In genomic region chr1:19596719-19597462, GRCh38 we compare ENCODE assay signal across 8 cellular contexts. TPM values are rescaled to one million over a fixed set of nuclear protein-coding genes. Genes with fewer than 3 reads are reported as not detected.
DNase-seq lines count a peak whose midpoint lies in the region; ATAC-seq lines count a peak whose summit lies in the region.

No MANE protein-coding gene starts in this region.

- H3K9me3 ChIP-seq in mononuclear cell (ENCODE audit: low read depth, low read length) = no peaks in the 10 kb centered on the region

- peaks cover 2% of the 10 kb centered on the region for H3K36me3 Mint-ChIP-seq in IgD-negative memory B cell

- H3K9me3 Mint-ChIP-seq in IgD-negative memory B cell = no peaks in the 10 kb centered on the region

- peak overlapping the region; percentile 96 to 100 (median 100) for H3K27ac Mint-ChIP-seq in IgD-negative memory B cell

- DNase-seq in DMS153 (lab: John Stamatoyannopoulos, UW) (peak; percentile 95), OCI-M1 (lab: John Stamatoyannopoulos, UW) (peak; percentile 98), activated T-cell treated with anti-CD3 and anti-CD28 coated beads for 48 hours (ENCODE audit: low read depth) (peak; percentile 96), epithelial cell of prostate (ENCODE audit: low read depth, low spot score) (peak; percentile 84)
- DNase-seq in stimulated activated CD8-positive, alpha-beta memory T cell treated with anti-CD3 and anti-CD28 coated beads, Interleukin-2, amount 100 ng/mL, for 48 hours (ENCODE audit: low read depth in 2 of 2) = peak; percentile 96 to 97

- no peaks in the 10 kb centered on the region for H3K27me3 Mint-ChIP-seq in IgD-negative memory B cell

- ATAC-seq in GM21576 (IDR thresholded peaks at IDR 0.05; ENCODE audit: unreplicated experiment) = peak; percentile 79

- H3K4me1 ChIP-seq in mononuclear cell (ENCODE audit: insufficient read depth, low read length) = peaks cover 42% of the 10 kb centered on the region

- H3K4me3 Mint-ChIP-seq in IgD-negative memory B cell = peak overlapping the region; percentile 93 to 100 (median 100)

- H3K4me1 Mint-ChIP-seq in IgD-negative memory B cell = peaks cover 30 to 38% (median 32%) of the 10 kb centered on the region in 3 donors

- H3K4me3 ChIP-seq in mononuclear cell (ENCODE audit: low read length) = peak overlapping the region; percentile 98

- H3K27ac ChIP-seq in epithelial cell of prostate = peak overlapping the region; percentile 82

- no peaks in the 10 kb centered on the region for H3K27me3 ChIP-seq in mononuclear cell (ENCODE audit: insufficient read depth, low read length)

RNA-seq across cellular contexts. Expression of gene NBL1, which starts 47.2 kb away (rescaled TPM):
- polyA plus RNA-seq in IgD-negative memory B cell = 0.18 TPM
- 5.7 TPM for total RNA-seq in mononuclear cell

Comparison
In these comparisons a context has a peak if more than half of its experiments do, and no peak if none do; other contexts are left out.
1. Peak in every context shown above with its lines: DNase-seq, ATAC-seq, H3K4me3 ChIP-seq and H3K27ac ChIP-seq.